In genomic region chr17:1684307-1685189, GRCh38 we compare ENCODE assay signal across 1 cellular context.
TF ChIP-seq lines count a peak whose summit lies in the region.

PRPF8 (minus strand) TSS chr17:1684867; CDS start chr17:1684571, 296 bp downstream.

TF ChIP-seq in GM12878, 131 proteins besides CTCF, POLR2A, EP300 and RAD21 (continued from another document):
- TF ChIP-seq JUNB (IDR thresholded peaks at IDR 0.05) (no peak), SUZ12 (IDR thresholded peaks at IDR 0.05; ENCODE audit: unreplicated experiment) (no peak), HDAC2 (IDR thresholded peaks at IDR 0.05) (no peak)
TF ChIP-seq in GM12878: peak in this region for 45.
